ENCODE assay signal across 9 cellular contexts in the genomic region with DNA sequence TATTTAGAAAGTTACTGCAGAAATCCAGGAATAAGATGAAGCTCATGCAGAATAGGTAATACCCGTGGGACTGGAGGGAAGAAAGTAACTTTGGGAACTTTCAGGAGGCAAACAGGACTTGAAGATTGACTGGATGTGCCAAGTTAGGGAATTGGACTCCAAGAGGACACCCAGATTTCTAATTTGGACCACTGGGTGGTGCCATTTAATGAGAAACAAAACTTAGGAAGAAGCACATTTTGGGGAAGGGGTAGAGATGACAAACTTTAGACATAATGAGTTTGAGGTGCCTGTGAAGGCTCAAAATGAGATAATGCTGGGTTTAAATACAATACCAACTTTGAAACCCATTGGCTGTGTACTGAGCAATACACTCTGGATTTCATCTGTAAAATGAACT. TPM values are rescaled to one million over a fixed set of nuclear protein-coding genes. Genes with fewer than 3 reads are reported as not detected.
DNase-seq lines count a peak whose midpoint lies in the region; ATAC-seq and TF ChIP-seq lines count a peak whose summit lies in the region.
"Had no signal": no experiment of that assay in that cellular context is flagged by ENCODE, and none has a peak within 500 bp of the region (broad histone marks: within the 10 kb centered on the region; RNA-seq: fewer than 3 reads in every experiment).

No MANE protein-coding gene starts in this region.

- H3K4me1 Mint-ChIP-seq in T-helper 1 cell treated with Interleukin-12 subunit alpha and Interleukin-12 subunit beta and Interleukin-4 antibody, amounts not matched to agents 30 μg/mL and 1 μg/mL, for 36 hours (ENCODE audit: low read depth) = peaks cover 69% of the 10 kb centered on the region

- H3K4ac ChIP-seq in mesenchymal stem cell (ENCODE audit: low read depth in 1 of 2, low read length in 2 of 2) = no peak overlapping the region

- no peaks in the 10 kb centered on the region; the same call in 1 of the 2 replicates for H3K36me3 ChIP-seq in BE2C
- H3K36me3 ChIP-seq in mesenchymal stem cell (ENCODE audit: control insufficient read depth in 1 of 2, insufficient read depth in 2 of 2, low read depth in 1 of 2, low read length in 2 of 2) = peaks cover 5% of the 10 kb centered on the region in 2 experiments
- H3K36me3 ChIP-seq: ascending aorta had no signal

- H3K9me3 ChIP-seq in BE2C = no peaks in the 10 kb centered on the region
- H3K9me3 ChIP-seq in mesenchymal stem cell (ENCODE audit: control insufficient read depth, low read length) = no peaks in the 10 kb centered on the region
- H3K9me3 ChIP-seq: ascending aorta had no signal

- WGBS in mesenchymal stem cell = 64% methylated on average over 1 of the region's 1 CpG

- no peak overlapping the region for H3K14ac ChIP-seq in mesenchymal stem cell (ENCODE audit: low read length in 2 of 2)

- H3K9ac ChIP-seq in mesenchymal stem cell (ENCODE audit: low read length) = no peak overlapping the region

- H3K27me3 ChIP-seq in BE2C = no peaks in the 10 kb centered on the region
- no peaks in the 10 kb centered on the region for H3K27me3 ChIP-seq in mesenchymal stem cell (ENCODE audit: control insufficient read depth in 1 of 2, insufficient read depth in 1 of 2, low read length in 2 of 2)
- H3K27me3 ChIP-seq: ascending aorta had no signal

- H4K8ac ChIP-seq in mesenchymal stem cell (ENCODE audit: low read length) = no peak overlapping the region

- H4K91ac ChIP-seq in mesenchymal stem cell (ENCODE audit: low read length) = no peak overlapping the region

- H3K36me3 Mint-ChIP-seq in T-helper 1 cell treated with Interleukin-12 subunit alpha and Interleukin-12 subunit beta and Interleukin-4 antibody, amounts not matched to agents 30 μg/mL and 1 μg/mL, for 36 hours (ENCODE audit: low read depth) = peaks cover 13% of the 10 kb centered on the region

- H3K27ac Mint-ChIP-seq in T-helper 1 cell treated with Interleukin-12 subunit alpha and Interleukin-12 subunit beta and Interleukin-4 antibody, amounts not matched to agents 30 μg/mL and 1 μg/mL, for 36 hours = peak overlapping the region; percentile 86

- H3K18ac ChIP-seq in mesenchymal stem cell (ENCODE audit: low read depth in 1 of 2, low read length in 2 of 2) = no peak overlapping the region

- H2BK15ac ChIP-seq in mesenchymal stem cell (ENCODE audit: low read depth, poor library complexity, severe bottlenecking) = no peak overlapping the region

- no peak overlapping the region for H3K23ac ChIP-seq in mesenchymal stem cell (ENCODE audit: low read length in 2 of 2)

- H2BK120ac ChIP-seq in mesenchymal stem cell (ENCODE audit: low read depth, low read length) = no peak overlapping the region

- TF ChIP-seq CTCF in BE2C (IDR thresholded peaks at IDR 0.05; ENCODE audit: low read depth, low read length) (peak; percentile 44), GM12864 (IDR thresholded peaks at IDR 0.05; ENCODE audit: low read depth, low read length, missing control alignments) (peak; percentile 36)

- no peak overlapping the region for H3K27ac ChIP-seq in mesenchymal stem cell (ENCODE audit: low read length, poor library complexity, severe bottlenecking)
- H3K27ac ChIP-seq: ascending aorta had no signal

- no peak overlapping the region for H3K4me3 Mint-ChIP-seq in T-helper 1 cell treated with Interleukin-12 subunit alpha and Interleukin-12 subunit beta and Interleukin-4 antibody, amounts not matched to agents 30 μg/mL and 1 μg/mL, for 36 hours

- H3K4me3 ChIP-seq in BE2C (ENCODE audit: low read depth, low read length) = no peak overlapping the region
- no peak overlapping the region for H3K4me3 ChIP-seq in GM12864 (ENCODE audit: low read depth, low read length)
- no peak overlapping the region for H3K4me3 ChIP-seq in mesenchymal stem cell (ENCODE audit: insufficient read depth in 1 of 2, low read depth in 1 of 2, low read length in 2 of 2)
- H3K4me3 ChIP-seq: ascending aorta had no signal

- H2AFZ ChIP-seq in mesenchymal stem cell (ENCODE audit: low read depth, low read length) = no peak overlapping the region

- H3K27me3 Mint-ChIP-seq in T-helper 1 cell treated with Interleukin-12 subunit alpha and Interleukin-12 subunit beta and Interleukin-4 antibody, amounts not matched to agents 30 μg/mL and 1 μg/mL, for 36 hours (ENCODE audit: low read depth) = no peaks in the 10 kb centered on the region

- H3K4me1 ChIP-seq in BE2C (no peaks in the 10 kb centered on the region; the same call in 1 of the 2 replicates), mesenchymal stem cell (ENCODE audit: control insufficient read depth, insufficient read depth, low read depth, low read length) (peaks cover 16% of the 10 kb centered on the region)

- ATAC-seq in HG02981 (IDR thresholded peaks at IDR 0.05; ENCODE audit: unreplicated experiment) (no peak), GM21526 (IDR thresholded peaks at IDR 0.05; ENCODE audit: low FRiP score, unreplicated experiment) (no peak), HG02885 (IDR thresholded peaks at IDR 0.05; ENCODE audit: poor library complexity, unreplicated experiment) (no peak)

- no peak overlapping the region for H2AK5ac ChIP-seq in mesenchymal stem cell (ENCODE audit: low read length, severe bottlenecking)

- no peak overlapping the region for H3K4me2 ChIP-seq in mesenchymal stem cell (ENCODE audit: low read length, poor library complexity, severe bottlenecking)

- H2BK5ac ChIP-seq in mesenchymal stem cell (ENCODE audit: low read depth, low read length, poor library complexity, severe bottlenecking) = no peak overlapping the region

- DNase-seq in BE2C (no peak), GM12864 (ENCODE audit: low read depth) (no peak), hepatic stellate cell (ENCODE audit: low spot score) (peak; percentile 27), mesenchymal stem cell (no peak)

- peaks cover 8% of the 10 kb centered on the region for H3K79me1 ChIP-seq in mesenchymal stem cell (replicated peaks; ENCODE audit: low read length, poor library complexity, severe bottlenecking)

- H2BK12ac ChIP-seq in mesenchymal stem cell (ENCODE audit: low read length in 2 of 2) = no peak overlapping the region

- no peaks in the 10 kb centered on the region for H3K9me3 Mint-ChIP-seq in T-helper 1 cell treated with Interleukin-12 subunit alpha and Interleukin-12 subunit beta and Interleukin-4 antibody, amounts not matched to agents 30 μg/mL and 1 μg/mL, for 36 hours

RNA-seq across cellular contexts. Expression of a gene that starts 3.3 kb away (rescaled TPM):
- 109 TPM for polyA plus RNA-seq in BE2C (2012; ENCODE audit: insufficient read depth, insufficient read length, low read depth)
- 34.5 TPM for polyA plus RNA-seq in mesenchymal stem cell (2013, experiment 1 of 2)
- 34.5 TPM for polyA plus RNA-seq in mesenchymal stem cell (2013, experiment 2 of 2)

RNA-seq across cellular contexts. Expression of a gene that starts 14.4 kb away (rescaled TPM):
- polyA plus RNA-seq in BE2C (2012; ENCODE audit: insufficient read depth, insufficient read length, low read depth) = 42.7 TPM
- polyA plus RNA-seq in mesenchymal stem cell (2013, experiment 1 of 2) = 9.8 TPM
- polyA plus RNA-seq in mesenchymal stem cell (2013, experiment 2 of 2) = 8.2 TPM

RNA-seq across cellular contexts. Expression of a gene that starts 18.2 kb away (rescaled TPM):
- 1.4 TPM for polyA plus RNA-seq in BE2C (2012; ENCODE audit: insufficient read depth, insufficient read length, low read depth)
- polyA plus RNA-seq in mesenchymal stem cell (2013, experiment 1 of 2) = 0.03 TPM
- 0.12 TPM for polyA plus RNA-seq in mesenchymal stem cell (2013, experiment 2 of 2)

RNA-seq across cellular contexts. Expression of a gene that starts 21.3 kb away (rescaled TPM):
- 52.6 TPM for polyA plus RNA-seq in BE2C (2012; ENCODE audit: insufficient read depth, insufficient read length, low read depth)
- 13.9 TPM for polyA plus RNA-seq in mesenchymal stem cell (2013, experiment 1 of 2)
- 14.1 TPM for polyA plus RNA-seq in mesenchymal stem cell (2013, experiment 2 of 2)

RNA-seq across cellular contexts. Expression of a gene that starts 21.5 kb away (rescaled TPM):
- polyA plus RNA-seq in BE2C (2012; ENCODE audit: insufficient read depth, insufficient read length, low read depth) = 217 TPM
- polyA plus RNA-seq in mesenchymal stem cell (2013, experiment 1 of 2) = 47.0 TPM
- 43.3 TPM for polyA plus RNA-seq in mesenchymal stem cell (2013, experiment 2 of 2)
